Comparison of ENCODE assay signal across 11 cellular contexts in the genomic region with DNA sequence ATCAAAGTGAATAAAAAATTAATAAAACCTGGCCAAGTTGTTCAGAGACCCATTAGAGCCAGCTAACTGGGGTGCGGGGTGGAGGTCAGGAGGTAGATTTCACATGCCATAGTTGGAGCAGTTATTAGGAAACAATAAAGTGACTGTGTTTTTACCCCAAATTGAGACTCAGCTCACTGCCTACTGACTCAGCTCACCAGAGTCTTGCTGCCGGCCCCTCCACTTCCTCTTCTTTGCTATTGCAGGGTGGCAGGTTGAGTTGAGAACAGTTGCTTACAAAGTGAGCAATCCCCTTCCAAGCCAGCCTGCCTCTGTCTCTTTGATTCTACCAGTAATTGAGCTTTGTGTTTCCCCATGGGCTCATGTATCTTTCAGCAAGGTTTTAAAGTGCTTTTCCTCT. TPM values are rescaled to one million over a fixed set of nuclear protein-coding genes. Genes with fewer than 3 reads are reported as not detected.
DNase-seq lines count a peak whose midpoint lies in the region; ATAC-seq and TF ChIP-seq lines count a peak whose summit lies in the region.
"Had no signal": no experiment of that assay in that cellular context is flagged by ENCODE, and none has a peak within 500 bp of the region (broad histone marks: within the 10 kb centered on the region; RNA-seq: fewer than 3 reads in every experiment).

No MANE protein-coding gene starts in this region.

- peaks cover 5% of the 10 kb centered on the region for H3K4me1 Mint-ChIP-seq in activated T-helper 1 cell treated with anti-CD3 and anti-CD28 coated beads, Interleukin-12 subunit alpha, Interleukin-12 subunit beta, Interleukin-2, Interleukin-4 antibody, amounts not matched to agents 30 ng/mL and 10 ng/mL and 1 ng/mL, durations not matched to agents 14 hours and 24 hours and 36 hours (ENCODE audit: low read depth)
- H3K4me1 Mint-ChIP-seq in effector memory CD8-positive, alpha-beta T cell (ENCODE audit: low read depth in 2 of 2): peaks cover 4 to 26% of the 10 kb centered on the region in 2 donors
- H3K4me1 Mint-ChIP-seq: B cell had no signal

- H3K27me3 ChIP-seq in WERI-Rb-1 (ENCODE audit: insufficient read depth, low read depth, severe bottlenecking): no peaks in the 10 kb centered on the region

- intact Hi-C loops in activated T-helper 1 cell treated with anti-CD3 and anti-CD28 coated beads, Interleukin-12 subunit alpha, Interleukin-12 subunit beta, Interleukin-2, Interleukin-4 antibody, amounts not matched to agents 30 ng/mL and 10 ng/mL and 1 ng/mL, durations not matched to agents 14 hours and 24 hours and 36 hours (cut with micrococcal nuclease): no loop called here

- H3K27ac Mint-ChIP-seq in activated T-helper 1 cell treated with anti-CD3 and anti-CD28 coated beads, Interleukin-12 subunit alpha, Interleukin-12 subunit beta, Interleukin-2, Interleukin-4 antibody, amounts not matched to agents 30 ng/mL and 10 ng/mL and 1 ng/mL, durations not matched to agents 14 hours and 24 hours and 36 hours: no peak overlapping the region
- peak overlapping the region in 1 of 2 donors; percentile 91 for H3K27ac Mint-ChIP-seq in effector memory CD8-positive, alpha-beta T cell
- H3K27ac Mint-ChIP-seq: B cell had no signal

- no peaks in the 10 kb centered on the region for H3K36me3 Mint-ChIP-seq in activated T-helper 1 cell treated with anti-CD3 and anti-CD28 coated beads, Interleukin-12 subunit alpha, Interleukin-12 subunit beta, Interleukin-2, Interleukin-4 antibody, amounts not matched to agents 30 ng/mL and 10 ng/mL and 1 ng/mL, durations not matched to agents 14 hours and 24 hours and 36 hours (ENCODE audit: low read depth)
- H3K36me3 Mint-ChIP-seq in effector memory CD8-positive, alpha-beta T cell (ENCODE audit: insufficient read depth): no peaks in the 10 kb centered on the region

- DNase-seq in activated T-helper 1 cell treated with Interleukin-2 at 50 U/mL for 16 hours (ENCODE audit: low read depth): peak; percentile 8
- DNase-seq in activated T-helper 1 cell treated with anti-CD3 and anti-CD28 coated beads, Interleukin-12 subunit alpha, Interleukin-12 subunit beta, Interleukin-2, Interleukin-4 antibody, amounts not matched to agents 30 ng/mL and 10 ng/mL and 1 ng/mL, durations not matched to agents 14 hours and 24 hours and 36 hours (ENCODE audit: low spot score): no peak
- peak; percentile 62 for DNase-seq in SIG-M5 (lab: John Stamatoyannopoulos, UW)
- peak in 1 of 3 experiments; percentile 6 for DNase-seq in effector memory CD8-positive, alpha-beta T cell
- no peak for DNase-seq in stimulated activated naive CD8-positive, alpha-beta T cell treated with anti-CD3 and anti-CD28 coated beads, Interleukin-15, Interleukin-2, amounts not matched to agents 100 U/mL and 50 U/mL, for 24 hours
- DNase-seq in NK-92 treated with Interleukin-12 subunit alpha and Interleukin-12 subunit beta, amount 100 ng/mL, for 24 hours (lab: John Stamatoyannopoulos, UW): no peak
- DNase-seq in WERI-Rb-1: no peak
- no peak for DNase-seq in KBM-7
- DNase-seq: NCI-H526 had no signal

- no peaks in the 10 kb centered on the region for H3K36me3 ChIP-seq in WERI-Rb-1

- TF ChIP-seq CTCF in WERI-Rb-1 (IDR thresholded peaks at IDR 0.05; ENCODE audit: low read depth, low read length): no peak

- H3K9me3 Mint-ChIP-seq in activated T-helper 1 cell treated with anti-CD3 and anti-CD28 coated beads, Interleukin-12 subunit alpha, Interleukin-12 subunit beta, Interleukin-2, Interleukin-4 antibody, amounts not matched to agents 30 ng/mL and 10 ng/mL and 1 ng/mL, durations not matched to agents 14 hours and 24 hours and 36 hours: no peaks in the 10 kb centered on the region
- no peaks in the 10 kb centered on the region for H3K9me3 Mint-ChIP-seq in effector memory CD8-positive, alpha-beta T cell

- no peaks in the 10 kb centered on the region for H3K9me3 ChIP-seq in WERI-Rb-1 (ENCODE audit: severe bottlenecking)

- no peaks in the 10 kb centered on the region for H3K27me3 Mint-ChIP-seq in activated T-helper 1 cell treated with anti-CD3 and anti-CD28 coated beads, Interleukin-12 subunit alpha, Interleukin-12 subunit beta, Interleukin-2, Interleukin-4 antibody, amounts not matched to agents 30 ng/mL and 10 ng/mL and 1 ng/mL, durations not matched to agents 14 hours and 24 hours and 36 hours (ENCODE audit: insufficient read depth)
- no peaks in the 10 kb centered on the region for H3K27me3 Mint-ChIP-seq in effector memory CD8-positive, alpha-beta T cell

- in situ Hi-C loops in KBM-7 (cut with MboI; ENCODE audit: low pct_unique_long_range_greater_than_20kb, low sequenced_read_pairs): no loop called here

- ATAC-seq in effector memory CD8-positive, alpha-beta T cell (replicated peaks): peak; percentile 59
- ATAC-seq in stimulated activated naive CD8-positive, alpha-beta T cell treated with anti-CD3 and anti-CD28 coated beads, Interleukin-15, Interleukin-2, amounts not matched to agents 100 U/mL and 50 U/mL, for 24 hours: peak; percentile 57

- H3K4me3 ChIP-seq in WERI-Rb-1 (ENCODE audit: low read depth, low read length): no peak overlapping the region

- H3K27ac ChIP-seq in WERI-Rb-1: no peak overlapping the region
- H3K27ac ChIP-seq: parathyroid adenoma had no signal

- no peak overlapping the region for H3K4me3 Mint-ChIP-seq in activated T-helper 1 cell treated with anti-CD3 and anti-CD28 coated beads, Interleukin-12 subunit alpha, Interleukin-12 subunit beta, Interleukin-2, Interleukin-4 antibody, amounts not matched to agents 30 ng/mL and 10 ng/mL and 1 ng/mL, durations not matched to agents 14 hours and 24 hours and 36 hours
- peak overlapping the region in 1 of 2 donors; percentile 14 for H3K4me3 Mint-ChIP-seq in effector memory CD8-positive, alpha-beta T cell
- H3K4me3 Mint-ChIP-seq: B cell had no signal

RNA-seq across cellular contexts. Expression of a gene that starts 12.9 kb away (rescaled TPM):
- total RNA-seq in activated T-helper 1 cell treated with anti-CD3 and anti-CD28 coated beads, Interleukin-12 subunit alpha, Interleukin-12 subunit beta, Interleukin-2, Interleukin-4 antibody, amounts not matched to agents 30 ng/mL and 10 ng/mL and 1 ng/mL, durations not matched to agents 14 hours and 24 hours and 36 hours: 0.17 and 0.57 TPM in 2 replicates

Comparison
In these comparisons a context has a peak if more than half of its experiments do, and no peak if none do; other contexts are left out.
1. DNase-seq: peak in activated T-helper 1 cell treated with Interleukin-2 at 50 U/mL for 16 hours (single experiment) and SIG-M5 (single experiment); none in activated T-helper 1 cell treated with anti-CD3 and anti-CD28 coated beads, Interleukin-12 subunit alpha, Interleukin-12 subunit beta, Interleukin-2, Interleukin-4 antibody, amounts not matched to agents 30 ng/mL and 10 ng/mL and 1 ng/mL, durations not matched to agents 14 hours and 24 hours and 36 hours (single experiment), stimulated activated naive CD8-positive, alpha-beta T cell treated with anti-CD3 and anti-CD28 coated beads, Interleukin-15, Interleukin-2, amounts not matched to agents 100 U/mL and 50 U/mL, for 24 hours (single experiment), NK-92 treated with Interleukin-12 subunit alpha and Interleukin-12 subunit beta, amount 100 ng/mL, for 24 hours (single experiment), WERI-Rb-1 (single experiment) and KBM-7 (single experiment).